16 cellular contexts compared by ENCODE assay signal in genomic region chr1:199010933-199011332, GRCh38.
DNase-seq lines count a peak whose midpoint lies in the region; ATAC-seq, FAIRE-seq and TF ChIP-seq lines count a peak whose summit lies in the region.
"Had no signal": no experiment of that assay in that cellular context is flagged by ENCODE, and none has a peak within 500 bp of the region (broad histone marks: within the 10 kb centered on the region; RNA-seq: fewer than 3 reads in every experiment).

No MANE protein-coding gene starts in this region.

- CTCF ChIA-PET in A673 (lab: Charles Lee) (no interaction called here), activated B cell treated with CpG ODN at 0.5 μM for 24 hours (lab: Charles Lee) (no interaction called here)

- TF ChIP-seq CTCF in A673 (conservative IDR thresholded peaks at IDR 0.05; ENCODE audit: low read depth, low read length) (no peak), activated B cell treated with CpG ODN at 0.5 μM for 24 hours (IDR thresholded peaks at IDR 0.05) (no peak), hepatocyte (IDR thresholded peaks at IDR 0.05; ENCODE audit: poor library complexity) (no peak)

- 58% methylated on average over 2 of the region's 2 CpGs for WGBS in hepatocyte (ENCODE audit: low lambda C conversion rate, missing lambda C conversion rate)

- peak; percentile 31 for FAIRE-seq in GM18507 (lab: Jason Lieb, UNC)

- no peaks in the 10 kb centered on the region for H3K36me3 Mint-ChIP-seq in activated B cell treated with CpG ODN at 0.5 μM for 24 hours (ENCODE audit: low read depth)

- H3K27ac ChIP-seq in A673 (ENCODE audit: low read depth, low read length, poor library complexity, severe bottlenecking): peak overlapping the region; percentile 15
- no peak overlapping the region for H3K27ac ChIP-seq in hepatocyte
- H3K27ac ChIP-seq: ascending aorta, SJCRH30 had no signal

- H3K79me2 ChIP-seq in hepatocyte: no peaks in the 10 kb centered on the region

- peak overlapping the region; percentile 25 for H2AFZ ChIP-seq in hepatocyte

- H3K27me3 Mint-ChIP-seq in activated B cell treated with CpG ODN at 0.5 μM for 24 hours: no peaks in the 10 kb centered on the region
- H3K27me3 Mint-ChIP-seq: stimulated activated naive CD8-positive, alpha-beta T cell treated with anti-CD3 and anti-CD28 coated beads, Interleukin-15, amount 100 ng/mL, for 72 hours had no signal

- H3K4me1 ChIP-seq in A673 (ENCODE audit: insufficient read depth, low read length, poor library complexity, severe bottlenecking): peaks cover 12% of the 10 kb centered on the region
- peaks cover 3% of the 10 kb centered on the region for H3K4me1 ChIP-seq in hepatocyte (ENCODE audit: insufficient read depth)
- H3K4me1 ChIP-seq: ascending aorta, SJCRH30 had no signal

- DNase-seq in A673 (ENCODE audit: low spot score) (peak; percentile 28), GM18507 (ENCODE audit: extremely low spot score, insufficient read length, low read depth) (no peak), activated B cell treated with CpG ODN at 0.5 μM for 24 hours (no peak), hepatocyte (ENCODE audit: low spot score) (no peak), retina (no peak), NCI-H1092 treated with DMSO at 0.1 percent for 48 hours (lab: John Stamatoyannopoulos, UW) (no peak)
- DNase-seq: activated effector memory CD4-positive, alpha-beta T cell treated with Interleukin-2 at 50 U/mL for 16 hours; Calu3; left ventricle myocardium superior; NCI-H1417 treated with DMSO at 0.1 percent for 48 hours; NCI-H345; SJCRH30; stimulated activated naive CD8-positive, alpha-beta T cell treated with anti-CD3 and anti-CD28 coated beads, Interleukin-15, amount 100 ng/mL, for 72 hours had no signal

- no peak overlapping the region for H3K4me3 Mint-ChIP-seq in activated B cell treated with CpG ODN at 0.5 μM for 24 hours
- H3K4me3 Mint-ChIP-seq: stimulated activated naive CD8-positive, alpha-beta T cell treated with anti-CD3 and anti-CD28 coated beads, Interleukin-15, amount 100 ng/mL, for 72 hours had no signal

- no peaks in the 10 kb centered on the region for H4K20me1 ChIP-seq in hepatocyte (ENCODE audit: insufficient read depth, poor library complexity, severe bottlenecking)

- H3K4me3 ChIP-seq in A673 (ENCODE audit: low read depth, low read length, poor library complexity, severe bottlenecking) (no peak overlapping the region), hepatocyte (no peak overlapping the region)
- H3K4me3 ChIP-seq: ascending aorta, SJCRH30 had no signal

- no peak overlapping the region for H3K4me2 ChIP-seq in hepatocyte

- H3K9me2 ChIP-seq in hepatocyte (replicated peaks; ENCODE audit: insufficient read depth): no peaks in the 10 kb centered on the region

- H3K9me3 ChIP-seq in A673 (ENCODE audit: low read depth, low read length, poor library complexity, severe bottlenecking) (no peaks in the 10 kb centered on the region), hepatocyte (ENCODE audit: low read depth) (no peaks in the 10 kb centered on the region)
- H3K9me3 ChIP-seq: ascending aorta, SJCRH30 had no signal

- H3K27ac Mint-ChIP-seq in activated B cell treated with CpG ODN at 0.5 μM for 24 hours: peak overlapping the region; percentile 20

- no peak for ATAC-seq in activated B cell treated with CpG ODN at 0.5 μM for 24 hours (ENCODE audit: low read depth)
- no peak for ATAC-seq in GM21737 (IDR thresholded peaks at IDR 0.05; ENCODE audit: unreplicated experiment)
- no peak for ATAC-seq in HG03571 (IDR thresholded peaks at IDR 0.05; ENCODE audit: unreplicated experiment)
- ATAC-seq: left ventricle myocardium superior; stimulated activated naive CD8-positive, alpha-beta T cell treated with anti-CD3 and anti-CD28 coated beads, Interleukin-15, amount 100 ng/mL, for 72 hours had no signal

- peaks cover 28% of the 10 kb centered on the region for H3K4me1 Mint-ChIP-seq in activated B cell treated with CpG ODN at 0.5 μM for 24 hours

- H3K36me3 ChIP-seq in A673 (ENCODE audit: insufficient read depth, low read length, poor library complexity, severe bottlenecking) (no peaks in the 10 kb centered on the region), hepatocyte (replicated peaks; ENCODE audit: insufficient read depth, low read depth) (no peaks in the 10 kb centered on the region)
- H3K36me3 ChIP-seq: ascending aorta, SJCRH30 had no signal

- BruUV-seq in A673 (replicated peaks; lab: Mats Ljungman, UMichigan): no TSS peak

- no peaks in the 10 kb centered on the region for H3K27me3 ChIP-seq in A673 (replicated peaks; ENCODE audit: insufficient read depth, low read depth, low read length, poor library complexity)
- H3K27me3 ChIP-seq in hepatocyte: no peaks in the 10 kb centered on the region
- H3K27me3 ChIP-seq: ascending aorta, SJCRH30 had no signal

- intact Hi-C loops in A673 (cut with micrococcal nuclease; ENCODE audit: unreplicated experiment): no loop called here
- intact Hi-C loops in activated B cell treated with CpG ODN at 0.5 μM for 24 hours (cut with micrococcal nuclease): no loop called here

- no peaks in the 10 kb centered on the region for H3K9me3 Mint-ChIP-seq in activated B cell treated with CpG ODN at 0.5 μM for 24 hours
- H3K9me3 Mint-ChIP-seq: stimulated activated naive CD8-positive, alpha-beta T cell treated with anti-CD3 and anti-CD28 coated beads, Interleukin-15, amount 100 ng/mL, for 72 hours had no signal

- POLR2A ChIA-PET in A673 (lab: Charles Lee; ENCODE audit: low non-redundant PET): no interaction called here
- POLR2A ChIA-PET in activated B cell treated with CpG ODN at 0.5 μM for 24 hours (lab: Charles Lee): no interaction called here
